ENCODE assay signal across 9 cellular contexts in the genomic region with DNA sequence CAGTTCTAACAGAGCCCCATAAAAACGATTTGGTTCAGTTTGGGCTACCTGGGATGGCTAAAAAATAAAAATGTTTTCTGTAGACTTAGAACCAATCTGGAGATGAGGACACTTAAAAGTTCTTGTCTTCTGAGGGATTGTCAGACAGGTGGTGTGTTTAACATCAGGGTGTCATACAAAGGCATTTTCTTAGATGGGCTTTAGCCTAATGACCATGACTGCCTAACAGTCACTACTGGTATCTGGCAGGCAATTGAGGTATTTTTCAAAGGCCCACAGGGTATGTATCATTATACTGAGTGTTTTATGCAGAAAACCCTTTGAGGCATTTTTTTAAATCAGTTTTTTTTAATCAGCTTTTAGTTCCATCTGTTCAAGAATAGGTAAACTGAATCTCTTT.
"Had no signal": no experiment of that assay in that cellular context is flagged by ENCODE, and none has a peak within 500 bp of the region (broad histone marks: within the 10 kb centered on the region; RNA-seq: fewer than 3 reads in every experiment).

No MANE protein-coding gene starts in this region.

- H3K4me1 ChIP-seq: HAP-1 had no signal

- H2AFZ ChIP-seq: GM23338 had no signal

- ATAC-seq: HCT116, HepG2 had no signal

- DNase-seq: H7, HFFc6, KBM-7 had no signal

- H3K27ac ChIP-seq: HL-60, KMS-11 had no signal

- H3K4me2 ChIP-seq: GM23338, KMS-11 had no signal

- FAIRE-seq: HepG2 had no signal

- H3K4me3 ChIP-seq: GM23338, HAP-1 had no signal

- H3K36me3 ChIP-seq: HAP-1 had no signal

- H3K9me3 ChIP-seq: HAP-1 had no signal

- H3K9ac ChIP-seq: KMS-11 had no signal
